22 cellular contexts compared by ENCODE assay signal in genomic region chr4:56972389-56972788, GRCh38.
"Had no signal": no experiment of that assay in that cellular context is flagged by ENCODE, and none has a peak within 500 bp of the region (broad histone marks: within the 10 kb centered on the region; RNA-seq: fewer than 3 reads in every experiment).

No MANE protein-coding gene starts in this region.

- ATAC-seq: left lobe of liver; SK-N-SH treated with all-trans-retinoic acid at 6 μM for 48 hours; stimulated activated naive B cell treated with anti-CD40 and anti-IgM and Interleukin-4, amounts not matched to agents 10 μg/mL and 1 μg/mL and 100 μg/mL, for 72 hours; T-cell had no signal

- DNase-seq: activated B cell treated with CpG ODN at 0.5 μM for 24 hours; activated CD4-positive, alpha-beta T cell treated with anti-CD3 and anti-CD28 coated beads, Interleukin-2, amount 50 U/mL, for 4 hours; activated effector memory CD4-positive, alpha-beta T cell treated with Interleukin-2 at 50 U/mL for 16 hours; aorta; brain microvascular endothelial cell; erythroblast; foreskin melanocyte; kidney; nephron progenitor cell; nucleus accumbens; posterior cingulate gyrus; retina; SIG-M5; spleen; stimulated activated CD4-positive, alpha-beta T cell treated with anti-CD3 and anti-CD28 coated beads, Interleukin-4, amount 100 ng/mL, for 4 hours; stimulated activated naive B cell treated with anti-CD40 and anti-IgM and Interleukin-4, amounts not matched to agents 10 μg/mL and 1 μg/mL and 100 μg/mL, for 72 hours; substantia nigra; T-cell; tibial artery; uterus had no signal

- H3K27ac Mint-ChIP-seq: activated B cell treated with CpG ODN at 0.5 μM for 24 hours; nephron progenitor cell; stimulated activated naive B cell treated with anti-CD40 and anti-IgM and Interleukin-4, amounts not matched to agents 10 μg/mL and 1 μg/mL and 100 μg/mL, for 72 hours; T-cell had no signal

- H3K4me3 Mint-ChIP-seq: activated B cell treated with CpG ODN at 0.5 μM for 24 hours; nephron progenitor cell; stimulated activated naive B cell treated with anti-CD40 and anti-IgM and Interleukin-4, amounts not matched to agents 10 μg/mL and 1 μg/mL and 100 μg/mL, for 72 hours had no signal

- H3K27me3 Mint-ChIP-seq: activated B cell treated with CpG ODN at 0.5 μM for 24 hours; stimulated activated naive B cell treated with anti-CD40 and anti-IgM and Interleukin-4, amounts not matched to agents 10 μg/mL and 1 μg/mL and 100 μg/mL, for 72 hours; T-cell had no signal
